In genomic region chr3:45148921-45149320, GRCh38 we compare ENCODE assay signal across 9 cellular contexts.
"Had no signal": no experiment of that assay in that cellular context is flagged by ENCODE, and none has a peak within 500 bp of the region (broad histone marks: within the 10 kb centered on the region; RNA-seq: fewer than 3 reads in every experiment).

No MANE protein-coding gene starts in this region.

- H3K4me3 Mint-ChIP-seq: HFFc6 had no signal

- ATAC-seq: HCT116, HepG2, K562 had no signal

- DNase-seq: GOT3, H7, HFFc6, KG1 had no signal

- H3K27ac ChIP-seq: HL-60 had no signal

- H3K9me3 ChIP-seq: HAP-1 had no signal

- H3K36me3 ChIP-seq: HAP-1 had no signal

- H3K4me3 ChIP-seq: HAP-1, K562 had no signal

- H3K27ac Mint-ChIP-seq: HFFc6 had no signal

- H3K4me1 ChIP-seq: HAP-1 had no signal
